In genomic region chr5:143629871-143630658, GRCh38 we compare ENCODE assay signal across 11 cellular contexts.
DNase-seq lines count a peak whose midpoint lies in the region; ATAC-seq and TF ChIP-seq lines count a peak whose summit lies in the region.
"Had no signal": no experiment of that assay in that cellular context is flagged by ENCODE, and none has a peak within 500 bp of the region (broad histone marks: within the 10 kb centered on the region; RNA-seq: fewer than 3 reads in every experiment).

No MANE protein-coding gene starts in this region.

- H3K27me3 ChIP-seq in mesenchymal stem cell (ENCODE audit: control insufficient read depth in 1 of 2, insufficient read depth in 1 of 2, low read length in 2 of 2) = no peaks in the 10 kb centered on the region
- H3K27me3 ChIP-seq: foreskin keratinocyte had no signal

- H3K4me3 ChIP-seq in cardiac fibroblast (replicated peaks in 1 of 2; ENCODE audit: low read depth in 2 of 2, low read length in 2 of 2) = no peak overlapping the region
- H3K4me3 ChIP-seq in mesenchymal stem cell (ENCODE audit: insufficient read depth in 1 of 2, low read depth in 1 of 2, low read length in 2 of 2) = no peak overlapping the region

- DNase-seq in DMS53 treated with DMSO at 0.1 percent for 48 hours (lab: John Stamatoyannopoulos, UW; ENCODE audit: unreplicated experiment) = peak; percentile 69
- peak; percentile 85 for DNase-seq in M059J (ENCODE audit: low read depth)
- DNase-seq in cardiac fibroblast (ENCODE audit: low read depth in 2 of 2) = peak; percentile 27 to 79
- peak; percentile 40 for DNase-seq in mesenchymal stem cell
- no peak for DNase-seq in effector CD4-positive, alpha-beta T cell
- DNase-seq: CD8-positive, alpha-beta T cell; NCI-H1436 treated with DMSO at 0.1 percent for 48 hours had no signal

- no peak overlapping the region for H2BK120ac ChIP-seq in mesenchymal stem cell (ENCODE audit: low read depth, low read length)

- H2AK5ac ChIP-seq in mesenchymal stem cell (ENCODE audit: low read length, severe bottlenecking) = no peak overlapping the region

- H3K18ac ChIP-seq in mesenchymal stem cell (ENCODE audit: low read depth in 1 of 2, low read length in 2 of 2) = no peak overlapping the region

- H3K23ac ChIP-seq in mesenchymal stem cell (ENCODE audit: low read length in 2 of 2) = no peak overlapping the region

- H3K9me3 Mint-ChIP-seq in activated T-helper 17 cell treated with anti-CD3 and anti-CD28 coated beads, Interleukin-2, amount 50 U/mL, for 72 hours = peaks cover 3% of the 10 kb centered on the region

- H3K27ac ChIP-seq in mesenchymal stem cell (ENCODE audit: low read length, poor library complexity, severe bottlenecking) = no peak overlapping the region
- H3K27ac ChIP-seq: foreskin keratinocyte had no signal

- WGBS in mesenchymal stem cell = 52% methylated on average over 8 of the region's 9 CpGs

- no peaks in the 10 kb centered on the region for H3K36me3 ChIP-seq in mesenchymal stem cell (ENCODE audit: control insufficient read depth in 1 of 2, insufficient read depth in 2 of 2, low read depth in 1 of 2, low read length in 2 of 2)

- H2BK5ac ChIP-seq in mesenchymal stem cell (ENCODE audit: low read depth, low read length, poor library complexity, severe bottlenecking) = no peak overlapping the region

- no peak overlapping the region for H3K27ac Mint-ChIP-seq in activated T-helper 17 cell treated with anti-CD3 and anti-CD28 coated beads, Interleukin-2, amount 50 U/mL, for 72 hours
- H3K27ac Mint-ChIP-seq: CD8-positive, alpha-beta T cell had no signal

- no peaks in the 10 kb centered on the region for H3K79me1 ChIP-seq in mesenchymal stem cell (replicated peaks; ENCODE audit: low read length, poor library complexity, severe bottlenecking)

- no peaks in the 10 kb centered on the region for H3K27me3 Mint-ChIP-seq in activated T-helper 17 cell treated with anti-CD3 and anti-CD28 coated beads, Interleukin-2, amount 50 U/mL, for 72 hours

- no peak overlapping the region for H3K4ac ChIP-seq in mesenchymal stem cell (ENCODE audit: low read depth in 1 of 2, low read length in 2 of 2)

- no peak overlapping the region for H4K91ac ChIP-seq in mesenchymal stem cell (ENCODE audit: low read length)

- no peaks in the 10 kb centered on the region for H3K9me3 ChIP-seq in mesenchymal stem cell (ENCODE audit: control insufficient read depth, low read length)

- H3K9ac ChIP-seq in mesenchymal stem cell (ENCODE audit: low read length) = no peak overlapping the region

- no peaks in the 10 kb centered on the region for H3K36me3 Mint-ChIP-seq in activated T-helper 17 cell treated with anti-CD3 and anti-CD28 coated beads, Interleukin-2, amount 50 U/mL, for 72 hours (ENCODE audit: low read depth)
- H3K36me3 Mint-ChIP-seq: CD8-positive, alpha-beta T cell had no signal

- H3K4me1 ChIP-seq in mesenchymal stem cell (ENCODE audit: control insufficient read depth, insufficient read depth, low read depth, low read length) = no peaks in the 10 kb centered on the region
- H3K4me1 ChIP-seq: foreskin keratinocyte had no signal

- no peak overlapping the region for H3K14ac ChIP-seq in mesenchymal stem cell (ENCODE audit: low read length in 2 of 2)

- no peak overlapping the region for H4K8ac ChIP-seq in mesenchymal stem cell (ENCODE audit: low read length)

- TF ChIP-seq CTCF in cardiac fibroblast (IDR thresholded peaks at IDR 0.05; ENCODE audit: low read depth, low read length) = no peak

- no peak overlapping the region for H3K4me3 Mint-ChIP-seq in activated T-helper 17 cell treated with anti-CD3 and anti-CD28 coated beads, Interleukin-2, amount 50 U/mL, for 72 hours
- H3K4me3 Mint-ChIP-seq: CD8-positive, alpha-beta T cell had no signal

- no peak overlapping the region for H2BK15ac ChIP-seq in mesenchymal stem cell (ENCODE audit: low read depth, poor library complexity, severe bottlenecking)

- no peak overlapping the region for H2AFZ ChIP-seq in mesenchymal stem cell (ENCODE audit: low read depth, low read length)

- ATAC-seq in activated T-helper 17 cell treated with anti-CD3 and anti-CD28 coated beads, Interleukin-2, amount 50 U/mL, for 72 hours (replicated peaks) = no peak
- ATAC-seq in GM18868 (IDR thresholded peaks at IDR 0.05; ENCODE audit: unreplicated experiment) (no peak), GM21423 (IDR thresholded peaks at IDR 0.05; ENCODE audit: unreplicated experiment) (no peak)
- ATAC-seq: CD8-positive, alpha-beta T cell; foreskin keratinocyte had no signal

- H2BK12ac ChIP-seq in mesenchymal stem cell (ENCODE audit: low read length in 2 of 2) = no peak overlapping the region

- no peaks in the 10 kb centered on the region for H3K4me1 Mint-ChIP-seq in activated T-helper 17 cell treated with anti-CD3 and anti-CD28 coated beads, Interleukin-2, amount 50 U/mL, for 72 hours

- no peak overlapping the region for H3K4me2 ChIP-seq in mesenchymal stem cell (ENCODE audit: low read length, poor library complexity, severe bottlenecking)
